In genomic region chr19:5292843-5293606, GRCh38 we compare ENCODE assay signal across 8 cellular contexts. TPM values are rescaled to one million over a fixed set of nuclear protein-coding genes. Genes with fewer than 3 reads are reported as not detected.
A peak's percentile ranks its signal among the peaks of the same experiment; 100 is the strongest.
DNase-seq lines count a peak whose midpoint lies in the region; ATAC-seq and TF ChIP-seq lines count a peak whose summit lies in the region.

No MANE protein-coding gene starts in this region.

- peaks cover 19% of the 10 kb centered on the region for H3K27me3 Mint-ChIP-seq in activated T-helper 2 cell treated with anti-CD3 and anti-CD28 coated beads, Interferon-gamma antibody, Interleukin-2, Interleukin-4, amounts not matched to agents 10 μg/mL and 5 μg/mL and 100 μg/mL, durations not matched to agents 14 hours and 24 hours and 36 hours (ENCODE audit: low read depth)
- H3K27me3 Mint-ChIP-seq in nephron progenitor cell (ENCODE audit: low read depth, poor library complexity), result no peaks in the 10 kb centered on the region

- no peaks in the 10 kb centered on the region for H3K4me1 Mint-ChIP-seq in activated T-helper 2 cell treated with anti-CD3 and anti-CD28 coated beads, Interferon-gamma antibody, Interleukin-2, Interleukin-4, amounts not matched to agents 10 μg/mL and 5 μg/mL and 100 μg/mL, durations not matched to agents 14 hours and 24 hours and 36 hours (ENCODE audit: low read depth)
- peaks cover 40% of the 10 kb centered on the region for H3K4me1 Mint-ChIP-seq in nephron progenitor cell

- WGBS in stomach, 5 donors, result 0 to 2% (median 1%) methylated on average over 18 to 67 of the region's 67 CpGs

- no peaks in the 10 kb centered on the region for H3K36me3 ChIP-seq in stomach

- peaks cover 0 to 28% (median 11%) of the 10 kb centered on the region in 3 donors for H3K27me3 ChIP-seq in stomach

- no peak overlapping the region for H3K4me3 Mint-ChIP-seq in activated T-helper 2 cell treated with anti-CD3 and anti-CD28 coated beads, Interferon-gamma antibody, Interleukin-2, Interleukin-4, amounts not matched to agents 10 μg/mL and 5 μg/mL and 100 μg/mL, durations not matched to agents 14 hours and 24 hours and 36 hours (ENCODE audit: low read depth)
- peak overlapping the region; percentile 90 for H3K4me3 Mint-ChIP-seq in nephron progenitor cell

- TF ChIP-seq EP300 in stomach (IDR thresholded peaks at IDR 0.05), result no peak

- no peaks in the 10 kb centered on the region for H3K9me3 Mint-ChIP-seq in activated T-helper 2 cell treated with anti-CD3 and anti-CD28 coated beads, Interferon-gamma antibody, Interleukin-2, Interleukin-4, amounts not matched to agents 10 μg/mL and 5 μg/mL and 100 μg/mL, durations not matched to agents 14 hours and 24 hours and 36 hours
- peaks cover 2% of the 10 kb centered on the region for H3K9me3 Mint-ChIP-seq in nephron progenitor cell

- no peak for ATAC-seq in GM18909 (IDR thresholded peaks at IDR 0.05; ENCODE audit: poor library complexity, unreplicated experiment)

- DNase-seq in NCI-H524 (lab: John Stamatoyannopoulos, UW), result peak; percentile 75 to 84
- DNase-seq in NCI-H524 treated with DMSO at 0.1 percent for 48 hours (lab: John Stamatoyannopoulos, UW), result no peak
- DNase-seq in NCI-H460 (ENCODE audit: extremely low read depth, low read depth), result peak; percentile 41
- DNase-seq in activated T-helper 2 cell treated with anti-CD3 and anti-CD28 coated beads, Interferon-gamma antibody, Interleukin-2, Interleukin-4, amounts not matched to agents 10 μg/mL and 5 μg/mL and 100 μg/mL, durations not matched to agents 14 hours and 24 hours and 36 hours (ENCODE audit: low spot score), result peak; percentile 13
- peak; percentile 70 for DNase-seq in fibroblast of the aortic adventitia (ENCODE audit: low read depth)
- peak; percentile 80 for DNase-seq in nephron progenitor cell
- DNase-seq in stomach, result peak; percentile 70

- intact Hi-C loops in activated T-helper 2 cell treated with anti-CD3 and anti-CD28 coated beads, Interferon-gamma antibody, Interleukin-2, Interleukin-4, amounts not matched to agents 10 μg/mL and 5 μg/mL and 100 μg/mL, durations not matched to agents 14 hours and 24 hours and 36 hours (cut with micrococcal nuclease), result no loop called here
- intact Hi-C loops in stomach (cut with DNase I; ENCODE audit: low total_unique reads), result no loop called here

- H3K4me1 ChIP-seq in stomach, result peaks cover 35 to 65% (median 62%) of the 10 kb centered on the region in 4 donors

- no peaks in the 10 kb centered on the region for H3K9me3 ChIP-seq in stomach

- H3K36me3 Mint-ChIP-seq in activated T-helper 2 cell treated with anti-CD3 and anti-CD28 coated beads, Interferon-gamma antibody, Interleukin-2, Interleukin-4, amounts not matched to agents 10 μg/mL and 5 μg/mL and 100 μg/mL, durations not matched to agents 14 hours and 24 hours and 36 hours (ENCODE audit: low read depth), result no peaks in the 10 kb centered on the region
- peaks cover 6% of the 10 kb centered on the region for H3K36me3 Mint-ChIP-seq in nephron progenitor cell (ENCODE audit: low read depth)

- TF ChIP-seq CTCF in fibroblast of the aortic adventitia (IDR thresholded peaks at IDR 0.05; ENCODE audit: insufficient read depth, low read length) (no peak), nephron progenitor cell (IDR thresholded peaks at IDR 0.05) (no peak), stomach (IDR thresholded peaks at IDR 0.05) (no peak)

- H3K4me3 ChIP-seq in fibroblast of the aortic adventitia (ENCODE audit: low read depth, low read length), result peak overlapping the region; percentile 85
- peak overlapping the region; percentile 63 to 86 (median 84) for H3K4me3 ChIP-seq in stomach

- TF ChIP-seq POLR2A in stomach (IDR thresholded peaks at IDR 0.05), result no peak

- H3K27ac ChIP-seq in stomach, result peak overlapping the region; percentile 66 to 87 (median 85)

- no peak overlapping the region for H3K27ac Mint-ChIP-seq in activated T-helper 2 cell treated with anti-CD3 and anti-CD28 coated beads, Interferon-gamma antibody, Interleukin-2, Interleukin-4, amounts not matched to agents 10 μg/mL and 5 μg/mL and 100 μg/mL, durations not matched to agents 14 hours and 24 hours and 36 hours
- H3K27ac Mint-ChIP-seq in nephron progenitor cell, result peak overlapping the region; percentile 83

RNA-seq across cellular contexts. Expression of gene PTPRS, which starts 47.6 kb away (rescaled TPM):
- total RNA-seq in NCI-H460 (2014; rRNA removed; shearing (Covaris generic)), result 27.3 and 29.1 TPM in 2 replicates
- polyA plus RNA-seq in NCI-H460 (2014; cell fraction: nucleus; rRNA removed), result 54.0 and 56.2 TPM in 2 replicates
- 0.21 and 0.32 TPM in 2 replicates for total RNA-seq in activated T-helper 2 cell treated with anti-CD3 and anti-CD28 coated beads, Interferon-gamma antibody, Interleukin-2, Interleukin-4, amounts not matched to agents 10 μg/mL and 5 μg/mL and 100 μg/mL, durations not matched to agents 14 hours and 24 hours and 36 hours
- total RNA-seq in fibroblast of the aortic adventitia (ENCODE audit: low replicate concordance), result 126 and 193 TPM in 2 replicates
- 100 to 1,000 TPM in 2 of 5 donors, 10 to 100 TPM in 3; 50.8 to 142 (median 67.4) TPM for total RNA-seq in stomach
- polyA plus RNA-seq in stomach, result 1 to 10 TPM; 6.9 to 9.9 (median 7.0) TPM

Comparison
In these comparisons a context has a peak if more than half of its experiments do, and no peak if none do; other contexts are left out.
1. RNA of gene PTPRS, which starts 47.6 kb away (total RNA-seq): 126 to 193 TPM in fibroblast of the aortic adventitia, 50.8 to 142 TPM in stomach and 27.3 to 29.1 TPM in NCI-H460; 0.21 to 0.32 TPM in activated T-helper 2 cell treated with anti-CD3 and anti-CD28 coated beads, Interferon-gamma antibody, Interleukin-2, Interleukin-4, amounts not matched to agents 10 μg/mL and 5 μg/mL and 100 μg/mL, durations not matched to agents 14 hours and 24 hours and 36 hours; every median in the first group is over 10 times any median in the second.